16 cellular contexts compared by ENCODE assay signal in genomic region chr10:124966008-124966407, GRCh38. TPM values are rescaled to one million over a fixed set of nuclear protein-coding genes. Genes with fewer than 3 reads are reported as not detected.
DNase-seq lines count a peak whose midpoint lies in the region; ATAC-seq and TF ChIP-seq lines count a peak whose summit lies in the region.
"Had no signal": no experiment of that assay in that cellular context is flagged by ENCODE, and none has a peak within 500 bp of the region (broad histone marks: within the 10 kb centered on the region; RNA-seq: fewer than 3 reads in every experiment).

No MANE protein-coding gene starts in this region.

- H3K27me3 ChIP-seq in cardiac muscle cell: no peaks in the 10 kb centered on the region
- H3K27me3 ChIP-seq in gastrocnemius medialis: no peaks in the 10 kb centered on the region
- H3K27me3 ChIP-seq: BLaER1 treated with 17β-estradiol and CSF1 and Interleukin-3, amounts not matched to agents 10 nM and 100 nM had no signal

- peak overlapping the region; percentile 31 for H3K27ac Mint-ChIP-seq in nephron progenitor cell

- H3K27ac ChIP-seq in cardiac muscle cell (peak overlapping the region; percentile 27), gastrocnemius medialis (peak overlapping the region in 1 of 4 donors; percentile 20)
- H3K27ac ChIP-seq: 22Rv1; BLaER1 treated with 17β-estradiol and CSF1 and Interleukin-3, amounts not matched to agents 10 nM and 100 nM had no signal

- no peaks in the 10 kb centered on the region for H3K9me3 Mint-ChIP-seq in nephron progenitor cell
- H3K9me3 Mint-ChIP-seq: H9 had no signal

- no peak overlapping the region for H3K4me3 ChIP-seq in cardiac muscle cell
- H3K4me3 ChIP-seq in gastrocnemius medialis: no peak overlapping the region
- H3K4me3 ChIP-seq: BLaER1 treated with 17β-estradiol and CSF1 and Interleukin-3, amounts not matched to agents 10 nM and 100 nM had no signal

- no peak overlapping the region for H3K4me3 Mint-ChIP-seq in nephron progenitor cell
- H3K4me3 Mint-ChIP-seq: CD4-positive, CD25-positive, alpha-beta regulatory T cell; H9 had no signal

- ATAC-seq in Right ventricle myocardium superior (ENCODE audit: poor library complexity): no peak
- no peak for ATAC-seq in gastrocnemius medialis
- ATAC-seq in left colon: no peak
- ATAC-seq: HepG2 had no signal

- peaks cover 37% of the 10 kb centered on the region for H3K4me1 Mint-ChIP-seq in nephron progenitor cell
- H3K4me1 Mint-ChIP-seq: H9 had no signal

- in situ Hi-C loops in gastrocnemius medialis (cut with MboI; ENCODE audit: low sequenced_read_pairs in 4 of 4): no loop called here

- no peak for TF ChIP-seq POLR2A in gastrocnemius medialis (IDR thresholded peaks at IDR 0.05)

- H3K9me3 ChIP-seq in cardiac muscle cell (ENCODE audit: low read depth): no peaks in the 10 kb centered on the region
- H3K9me3 ChIP-seq in gastrocnemius medialis: no peaks in the 10 kb centered on the region
- H3K9me3 ChIP-seq: BLaER1 treated with 17β-estradiol and CSF1 and Interleukin-3, amounts not matched to agents 10 nM and 100 nM had no signal

- H3K36me3 ChIP-seq in cardiac muscle cell: peaks cover 5% of the 10 kb centered on the region
- peaks cover 0 to 20% of the 10 kb centered on the region in 2 donors for H3K36me3 ChIP-seq in gastrocnemius medialis

- peaks cover 6% of the 10 kb centered on the region for H3K4me1 ChIP-seq in cardiac muscle cell (ENCODE audit: low read depth)
- peaks cover 56 to 87% of the 10 kb centered on the region in 2 donors for H3K4me1 ChIP-seq in gastrocnemius medialis

- TF ChIP-seq CTCF in cardiac muscle cell (IDR thresholded peaks at IDR 0.05; ENCODE audit: low read depth, low read length): no peak
- no peak for TF ChIP-seq CTCF in nephron progenitor cell (IDR thresholded peaks at IDR 0.05)
- no peak for TF ChIP-seq CTCF in gastrocnemius medialis (IDR thresholded peaks at IDR 0.05 in 4 of 5, conservative IDR thresholded peaks at IDR 0.05 in 1 of 5)

- intact Hi-C loops in Right ventricle myocardium superior (cut with DNase I): no loop called here
- intact Hi-C loops in gastrocnemius medialis (cut with DNase I; ENCODE audit: low total_unique reads): no loop called here
- intact Hi-C loops in left colon (cut with DNase I, micrococcal nuclease): no loop called here

- peaks cover 2% of the 10 kb centered on the region for H3K27me3 Mint-ChIP-seq in nephron progenitor cell (ENCODE audit: low read depth, poor library complexity)
- H3K27me3 Mint-ChIP-seq: CD4-positive, CD25-positive, alpha-beta regulatory T cell had no signal

- peaks cover 30% of the 10 kb centered on the region for H3K36me3 Mint-ChIP-seq in nephron progenitor cell (ENCODE audit: low read depth)

- DNase-seq in cardiac muscle cell (ENCODE audit: low read depth in 1 of 2, low spot score in 1 of 2): no peak
- no peak for DNase-seq in Right ventricle myocardium superior
- DNase-seq in fibroblast of gingiva (ENCODE audit: low read depth): peak; percentile 36
- no peak for DNase-seq in nephron progenitor cell
- peak; percentile 20 for DNase-seq in smooth muscle cell of the brain vasculature (ENCODE audit: low read depth, low spot score)
- DNase-seq in gastrocnemius medialis: no peak
- DNase-seq in left colon: no peak
- no peak for DNase-seq in stimulated activated CD4-positive, alpha-beta T cell treated with anti-CD3 and anti-CD28 coated beads, Interleukin-4, amount 100 ng/mL, for 4 hours
- DNase-seq: AML-193; CD4-positive, CD25-positive, alpha-beta regulatory T cell; DMS 273 treated with DMSO at 0.1 percent for 48 hours; GOT3; H9 had no signal

RNA-seq across cellular contexts. Expression of gene ZRANB1, which starts 24.1 kb away (rescaled TPM):
- total RNA-seq in cardiac muscle cell: 16.2 and 20.9 TPM in 2 replicates
- 11.0 and 16.2 TPM in 2 replicates for polyA plus RNA-seq in cardiac muscle cell
- total RNA-seq in Right ventricle myocardium superior: 24.2 TPM
- 10 to 100 TPM; 51.2 to 91.1 (median 74.6) TPM for total RNA-seq in gastrocnemius medialis
- total RNA-seq in left colon: 10 to 100 TPM; 10.6 to 13.6 TPM

Comparison
In these comparisons a context has a peak if more than half of its experiments do, and no peak if none do; other contexts are left out.
1. DNase-seq: peak in fibroblast of gingiva (single experiment) and smooth muscle cell of the brain vasculature (single experiment); none in cardiac muscle cell (0 of 2), Right ventricle myocardium superior (single experiment), nephron progenitor cell (single experiment), gastrocnemius medialis (0 of 2), left colon (0 of 2) and stimulated activated CD4-positive, alpha-beta T cell treated with anti-CD3 and anti-CD28 coated beads, Interleukin-4, amount 100 ng/mL, for 4 hours (0 of 2).